10 cellular contexts compared by ENCODE assay signal in the genomic region with DNA sequence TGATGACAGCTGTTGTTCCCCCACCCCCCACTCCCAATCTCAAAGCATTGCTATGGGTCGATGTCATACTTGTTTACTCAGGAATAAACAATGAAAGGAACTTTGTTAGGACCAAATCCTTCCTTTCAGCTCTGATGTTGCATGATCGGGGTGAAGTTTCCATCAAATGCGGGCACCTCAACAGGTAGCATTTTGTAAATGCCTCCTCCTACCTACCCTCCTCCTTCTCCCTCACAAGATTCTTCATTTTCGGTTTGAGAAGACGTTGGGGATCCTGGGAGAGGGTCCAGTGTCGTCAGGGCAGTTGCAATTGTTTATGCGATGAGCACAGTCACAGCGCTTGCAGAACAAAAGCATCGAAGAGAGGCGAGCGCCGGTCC. TPM values are rescaled to one million over a fixed set of nuclear protein-coding genes. Genes with fewer than 3 reads are reported as not detected.
DNase-seq lines count a peak whose midpoint lies in the region; ATAC-seq, FAIRE-seq and TF ChIP-seq lines count a peak whose summit lies in the region.
"Had no signal": no experiment of that assay in that cellular context is flagged by ENCODE, and none has a peak within 500 bp of the region (broad histone marks: within the 10 kb centered on the region; RNA-seq: fewer than 3 reads in every experiment).

No MANE protein-coding gene starts in this region.

- H3K36me3 ChIP-seq in kidney (ENCODE audit: control insufficient read depth in 1 of 2, insufficient read depth in 2 of 2, low read length in 2 of 2) = no peaks in the 10 kb centered on the region

- H3K27me3 Mint-ChIP-seq in T-helper 2 cell treated with Interferon-gamma antibody and Interleukin-4, amounts not matched to agents 5 μg/mL and 100 μg/mL, for 36 hours (ENCODE audit: low read depth) = peaks cover 49% of the 10 kb centered on the region
- peaks cover 46% of the 10 kb centered on the region for H3K27me3 Mint-ChIP-seq in activated CD8-positive, alpha-beta T cell treated with anti-CD3 and anti-CD28 coated beads for 36 hours
- peaks cover 67% of the 10 kb centered on the region for H3K27me3 Mint-ChIP-seq in stimulated activated memory B cell treated with anti-CD40 and anti-IgM and Interleukin-4, amounts not matched to agents 10 μg/mL and 1 μg/mL and 100 μg/mL, for 72 hours

- peaks cover under 1 to 3% of the 10 kb centered on the region in 2 donors for H3K4me1 ChIP-seq in kidney (ENCODE audit: control insufficient read depth in 1 of 2, insufficient read depth in 1 of 2, low read depth in 1 of 2, low read length in 2 of 2)

- peak overlapping the region in 1 of 2 donors; percentile 29 for H3K27ac ChIP-seq in kidney (ENCODE audit: low read depth in 2 of 2, low read length in 2 of 2)

- H3K4me3 ChIP-seq in kidney (ENCODE audit: low read length in 2 of 2) = peak overlapping the region; percentile 39 to 55

- no peak for FAIRE-seq in kidney (lab: Jason Lieb, UNC)
- FAIRE-seq: GM12892, islet of Langerhans had no signal

- CTCF ChIA-PET in activated CD8-positive, alpha-beta T cell treated with anti-CD3 and anti-CD28 coated beads for 36 hours (lab: Charles Lee) = interaction anchor here (1.3 to 1.4 kb wide), 2 partner anchors 17 to 74 kb away, joined by 3 to 4 read pairs; no protein-coding TSS in a partner anchor

- peaks cover 5% of the 10 kb centered on the region for H3K4me1 Mint-ChIP-seq in T-helper 2 cell treated with Interferon-gamma antibody and Interleukin-4, amounts not matched to agents 5 μg/mL and 100 μg/mL, for 36 hours (ENCODE audit: low read depth)
- H3K4me1 Mint-ChIP-seq in activated CD8-positive, alpha-beta T cell treated with anti-CD3 and anti-CD28 coated beads for 36 hours (ENCODE audit: low read depth) = peaks cover 6% of the 10 kb centered on the region
- peaks cover 22% of the 10 kb centered on the region for H3K4me1 Mint-ChIP-seq in stimulated activated memory B cell treated with anti-CD40 and anti-IgM and Interleukin-4, amounts not matched to agents 10 μg/mL and 1 μg/mL and 100 μg/mL, for 72 hours

- H3K9me3 ChIP-seq in kidney (ENCODE audit: control insufficient read depth in 1 of 2, low read length in 2 of 2) = no peaks in the 10 kb centered on the region

- no peak for ATAC-seq in activated CD8-positive, alpha-beta T cell treated with anti-CD3 and anti-CD28 coated beads for 36 hours
- ATAC-seq in stimulated activated memory B cell treated with anti-CD40 and anti-IgM and Interleukin-4, amounts not matched to agents 10 μg/mL and 1 μg/mL and 100 μg/mL, for 72 hours = no peak

- no peak for DNase-seq in T-helper 2 cell treated with Interferon-gamma antibody and Interleukin-4, amounts not matched to agents 5 μg/mL and 100 μg/mL, for 36 hours (ENCODE audit: low spot score)
- DNase-seq in T-helper 2 cell (no peak), kidney (no peak), ecto neural progenitor cell (ENCODE audit: low spot score) (no peak), medulla oblongata (ENCODE audit: extremely low spot score) (no peak)
- DNase-seq in activated CD8-positive, alpha-beta T cell treated with anti-CD3 and anti-CD28 coated beads for 36 hours = no peak
- DNase-seq in effector CD4-positive, alpha-beta T cell = no peak

- no peak overlapping the region for H3K27ac Mint-ChIP-seq in T-helper 2 cell treated with Interferon-gamma antibody and Interleukin-4, amounts not matched to agents 5 μg/mL and 100 μg/mL, for 36 hours
- no peak overlapping the region for H3K27ac Mint-ChIP-seq in activated CD8-positive, alpha-beta T cell treated with anti-CD3 and anti-CD28 coated beads for 36 hours
- H3K27ac Mint-ChIP-seq in stimulated activated memory B cell treated with anti-CD40 and anti-IgM and Interleukin-4, amounts not matched to agents 10 μg/mL and 1 μg/mL and 100 μg/mL, for 72 hours = no peak overlapping the region

- TF ChIP-seq CTCF in activated CD8-positive, alpha-beta T cell treated with anti-CD3 and anti-CD28 coated beads for 36 hours (IDR thresholded peaks at IDR 0.05) = no peak
- no peak for TF ChIP-seq CTCF in kidney (IDR thresholded peaks at IDR 0.05; ENCODE audit: borderline replicate concordance, extremely low read depth, insufficient read depth)

- POLR2A ChIA-PET in activated CD8-positive, alpha-beta T cell treated with anti-CD3 and anti-CD28 coated beads for 36 hours (lab: Charles Lee) = no interaction called here

- no peak overlapping the region for H3K9ac ChIP-seq in kidney (ENCODE audit: low read length in 2 of 2)

- intact Hi-C loops in activated CD8-positive, alpha-beta T cell treated with anti-CD3 and anti-CD28 coated beads for 36 hours (cut with micrococcal nuclease) = no loop called here
- intact Hi-C loops in kidney (cut with DNase I) = no loop called here

- H3K9me3 Mint-ChIP-seq in T-helper 2 cell treated with Interferon-gamma antibody and Interleukin-4, amounts not matched to agents 5 μg/mL and 100 μg/mL, for 36 hours = no peaks in the 10 kb centered on the region
- no peaks in the 10 kb centered on the region for H3K9me3 Mint-ChIP-seq in activated CD8-positive, alpha-beta T cell treated with anti-CD3 and anti-CD28 coated beads for 36 hours
- no peaks in the 10 kb centered on the region for H3K9me3 Mint-ChIP-seq in stimulated activated memory B cell treated with anti-CD40 and anti-IgM and Interleukin-4, amounts not matched to agents 10 μg/mL and 1 μg/mL and 100 μg/mL, for 72 hours

- H3K4me3 Mint-ChIP-seq in T-helper 2 cell treated with Interferon-gamma antibody and Interleukin-4, amounts not matched to agents 5 μg/mL and 100 μg/mL, for 36 hours = peak overlapping the region; percentile 74
- peak overlapping the region; percentile 56 for H3K4me3 Mint-ChIP-seq in activated CD8-positive, alpha-beta T cell treated with anti-CD3 and anti-CD28 coated beads for 36 hours
- peak overlapping the region; percentile 76 for H3K4me3 Mint-ChIP-seq in stimulated activated memory B cell treated with anti-CD40 and anti-IgM and Interleukin-4, amounts not matched to agents 10 μg/mL and 1 μg/mL and 100 μg/mL, for 72 hours

- no peaks in the 10 kb centered on the region for H3K36me3 Mint-ChIP-seq in T-helper 2 cell treated with Interferon-gamma antibody and Interleukin-4, amounts not matched to agents 5 μg/mL and 100 μg/mL, for 36 hours (ENCODE audit: low read depth)
- H3K36me3 Mint-ChIP-seq in activated CD8-positive, alpha-beta T cell treated with anti-CD3 and anti-CD28 coated beads for 36 hours (ENCODE audit: low read depth) = no peaks in the 10 kb centered on the region
- H3K36me3 Mint-ChIP-seq in stimulated activated memory B cell treated with anti-CD40 and anti-IgM and Interleukin-4, amounts not matched to agents 10 μg/mL and 1 μg/mL and 100 μg/mL, for 72 hours = no peaks in the 10 kb centered on the region

RNA-seq across cellular contexts. Expression of a gene that starts 0.8 kb away (rescaled TPM):
- total RNA-seq in activated CD8-positive, alpha-beta T cell treated with anti-CD3 and anti-CD28 coated beads for 36 hours = under 1 TPM; 0.20 to 0.27 TPM
- 17.2 TPM for total RNA-seq in kidney
- 2.7 TPM for polyA plus RNA-seq in kidney (ENCODE audit: insufficient read depth, low read depth, low replicate concordance)

Comparison
In these comparisons a context has a peak if more than half of its experiments do, and no peak if none do; other contexts are left out.
1. RNA of a gene that starts 0.8 kb away (total RNA-seq): 17.2 TPM in kidney (single experiment); 0.20 to 0.27 TPM in activated CD8-positive, alpha-beta T cell treated with anti-CD3 and anti-CD28 coated beads for 36 hours; every median in the first group is over 10 times any median in the second.
2. Peak in every context shown above with its lines, with median percentiles within 50 percentile points of each other: H3K4me3 Mint-ChIP-seq.